8 cellular contexts compared by ENCODE assay signal in the genomic region with DNA sequence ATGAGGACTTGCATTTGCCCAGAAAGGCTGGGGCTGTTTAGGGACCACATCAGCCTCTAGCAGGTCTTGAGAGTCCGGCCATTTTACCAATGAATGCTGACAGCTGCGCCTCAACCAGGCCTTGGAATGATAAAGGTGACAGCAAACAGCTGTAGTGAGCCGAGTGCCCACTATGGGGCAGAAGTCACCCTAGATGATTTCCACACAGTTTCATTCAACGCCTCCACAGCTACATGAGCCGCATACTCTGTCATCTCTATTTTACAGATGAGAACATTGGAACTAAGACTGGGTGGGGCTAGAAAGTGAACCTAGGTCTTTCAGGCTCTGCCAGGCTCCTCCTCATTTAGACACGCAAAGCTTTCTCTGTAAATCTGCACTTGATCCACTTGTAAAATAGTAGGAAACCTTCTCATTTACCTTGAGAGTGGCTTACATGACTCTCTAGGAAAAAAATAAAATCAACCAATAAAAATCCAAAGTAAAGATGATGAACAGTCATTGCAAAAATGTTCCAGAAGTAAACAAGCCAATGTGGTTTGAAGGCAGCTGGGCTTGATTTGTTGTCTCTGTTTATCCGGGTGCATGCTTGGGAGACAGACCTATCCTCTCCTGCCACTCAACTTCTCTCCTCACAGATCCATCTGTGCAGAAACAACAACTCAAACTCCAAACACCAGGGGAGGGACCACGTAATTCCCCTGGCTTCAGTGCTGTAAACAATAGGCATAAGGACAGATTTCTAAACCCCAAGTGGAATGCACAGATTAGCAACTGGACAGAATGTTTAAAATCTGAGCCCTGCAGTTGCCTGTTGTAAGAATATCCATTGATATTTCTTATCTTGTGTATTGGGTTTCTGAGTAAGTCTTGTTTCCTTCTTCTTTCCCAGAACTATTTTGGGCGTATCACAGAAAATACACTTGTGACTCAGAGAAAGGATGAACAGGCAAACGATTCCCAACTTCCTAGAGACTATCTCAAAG. TPM values are rescaled to one million over a fixed set of nuclear protein-coding genes. Genes with fewer than 3 reads are reported as not detected.
DNase-seq lines count a peak whose midpoint lies in the region; ATAC-seq and TF ChIP-seq lines count a peak whose summit lies in the region.

No MANE protein-coding gene starts in this region.

- H2BK12ac ChIP-seq in trophoblast cell (ENCODE audit: low read length) = no peak overlapping the region

- H3K27me3 Mint-ChIP-seq in activated T-helper 1 cell treated with anti-CD3 and anti-CD28 coated beads, Interleukin-12 subunit alpha, Interleukin-12 subunit beta, Interleukin-2, Interleukin-4 antibody, amounts not matched to agents 30 ng/mL and 10 ng/mL and 1 ng/mL, durations not matched to agents 14 hours and 24 hours and 36 hours (ENCODE audit: insufficient read depth) = no peaks in the 10 kb centered on the region

- no peak overlapping the region for H3K23ac ChIP-seq in trophoblast cell (ENCODE audit: low read length)

- no peak overlapping the region for H3K9ac ChIP-seq in trophoblast cell (ENCODE audit: low read length)

- H4K8ac ChIP-seq in trophoblast cell (ENCODE audit: low read depth, low read length) = no peak overlapping the region

- DNase-seq in GM03348 (ENCODE audit: low spot score) (peak; percentile 69), NOMO-1 (lab: John Stamatoyannopoulos, UW; ENCODE audit: unreplicated experiment in 2 of 2) (peak; percentile 69 to 78), trophoblast cell (peak; percentile 83 to 84)
- peak; percentile 12 for DNase-seq in activated T-helper 1 cell treated with anti-CD3 and anti-CD28 coated beads, Interleukin-12 subunit alpha, Interleukin-12 subunit beta, Interleukin-2, Interleukin-4 antibody, amounts not matched to agents 30 ng/mL and 10 ng/mL and 1 ng/mL, durations not matched to agents 14 hours and 24 hours and 36 hours (ENCODE audit: low spot score)

- TF ChIP-seq CTCF in gastroesophageal sphincter (IDR thresholded peaks at IDR 0.05) = peak in 3 of 4 experiments; percentile 29 to 59 (median 39)

- 29 to 69% methylated on average over 6 to 8 of the region's 10 CpGs for WGBS in gastroesophageal sphincter (ENCODE audit: low coverage in 1 of 2), 2 donors
- WGBS in trophoblast cell (ENCODE audit: extremely low coverage, insufficient coverage, insufficient read length) = no CpG with 5 or more reads among the region's 10 CpGs

- no peak overlapping the region for H2AFZ ChIP-seq in trophoblast cell (ENCODE audit: insufficient read depth, low read length, poor library complexity)

- H3K14ac ChIP-seq in trophoblast cell (ENCODE audit: low read length) = no peak overlapping the region

- no peak overlapping the region for H3K4ac ChIP-seq in trophoblast cell (ENCODE audit: low read depth, low read length)

- no peak overlapping the region for H3K4me3 Mint-ChIP-seq in activated T-helper 1 cell treated with anti-CD3 and anti-CD28 coated beads, Interleukin-12 subunit alpha, Interleukin-12 subunit beta, Interleukin-2, Interleukin-4 antibody, amounts not matched to agents 30 ng/mL and 10 ng/mL and 1 ng/mL, durations not matched to agents 14 hours and 24 hours and 36 hours

- peaks cover 23% of the 10 kb centered on the region for H3K4me1 Mint-ChIP-seq in activated T-helper 1 cell treated with anti-CD3 and anti-CD28 coated beads, Interleukin-12 subunit alpha, Interleukin-12 subunit beta, Interleukin-2, Interleukin-4 antibody, amounts not matched to agents 30 ng/mL and 10 ng/mL and 1 ng/mL, durations not matched to agents 14 hours and 24 hours and 36 hours (ENCODE audit: low read depth)

- H3K4me1 ChIP-seq in gastroesophageal sphincter = peaks cover 0 to 14% (median 2%) of the 10 kb centered on the region in 3 donors
- peaks cover 0 to 2% of the 10 kb centered on the region in 2 experiments for H3K4me1 ChIP-seq in trophoblast cell (ENCODE audit: control insufficient read depth in 1 of 2, insufficient read depth in 2 of 2, low read length in 2 of 2)

- H3K4me3 ChIP-seq in gastroesophageal sphincter (no peak overlapping the region), trophoblast cell (ENCODE audit: low read depth, low read length) (no peak overlapping the region)

- no peaks in the 10 kb centered on the region for H3K79me1 ChIP-seq in trophoblast cell (ENCODE audit: low read length)

- no peak overlapping the region for H2BK5ac ChIP-seq in trophoblast cell (ENCODE audit: low read depth, low read length, poor library complexity)

- TF ChIP-seq EP300 in gastroesophageal sphincter (IDR thresholded peaks at IDR 0.05) = no peak

- peak; percentile 61 for ATAC-seq in HG02973 (IDR thresholded peaks at IDR 0.05; ENCODE audit: unreplicated experiment)
- peak; percentile 61 for ATAC-seq in gastroesophageal sphincter
- ATAC-seq in GM18502 (IDR thresholded peaks at IDR 0.05; ENCODE audit: poor library complexity, unreplicated experiment) = no peak
- no peak for ATAC-seq in HG03457 (IDR thresholded peaks at IDR 0.05; ENCODE audit: unreplicated experiment)

- peak overlapping the region; percentile 41 for H3K27ac Mint-ChIP-seq in activated T-helper 1 cell treated with anti-CD3 and anti-CD28 coated beads, Interleukin-12 subunit alpha, Interleukin-12 subunit beta, Interleukin-2, Interleukin-4 antibody, amounts not matched to agents 30 ng/mL and 10 ng/mL and 1 ng/mL, durations not matched to agents 14 hours and 24 hours and 36 hours

- no peak overlapping the region for H3K4me2 ChIP-seq in trophoblast cell (ENCODE audit: low read length)

- intact Hi-C loops in activated T-helper 1 cell treated with anti-CD3 and anti-CD28 coated beads, Interleukin-12 subunit alpha, Interleukin-12 subunit beta, Interleukin-2, Interleukin-4 antibody, amounts not matched to agents 30 ng/mL and 10 ng/mL and 1 ng/mL, durations not matched to agents 14 hours and 24 hours and 36 hours (cut with micrococcal nuclease) = loop anchor here (1.0 kb wide), 1 partner anchor 318 kb away; no protein-coding TSS in a partner anchor

- no peaks in the 10 kb centered on the region for H3K27me3 ChIP-seq in gastroesophageal sphincter
- H3K27me3 ChIP-seq in trophoblast cell (ENCODE audit: insufficient read depth, low read length) = no peaks in the 10 kb centered on the region

- no peak overlapping the region for H2AK5ac ChIP-seq in trophoblast cell (ENCODE audit: low read length)

- H3K79me2 ChIP-seq in trophoblast cell (ENCODE audit: control insufficient read depth, insufficient read depth, low read length, poor library complexity) = no peaks in the 10 kb centered on the region

- TF ChIP-seq POLR2A in gastroesophageal sphincter (IDR thresholded peaks at IDR 0.05) = no peak

- H2BK120ac ChIP-seq in trophoblast cell (ENCODE audit: insufficient read depth, low read length, poor library complexity) = no peak overlapping the region

- peaks cover 12% of the 10 kb centered on the region for H3K36me3 Mint-ChIP-seq in activated T-helper 1 cell treated with anti-CD3 and anti-CD28 coated beads, Interleukin-12 subunit alpha, Interleukin-12 subunit beta, Interleukin-2, Interleukin-4 antibody, amounts not matched to agents 30 ng/mL and 10 ng/mL and 1 ng/mL, durations not matched to agents 14 hours and 24 hours and 36 hours (ENCODE audit: low read depth)

- H4K12ac ChIP-seq in trophoblast cell (ENCODE audit: low read depth, low read length) = no peak overlapping the region

- H3K27ac ChIP-seq in gastroesophageal sphincter (peak overlapping the region in 3 of 4 donors; percentile 14 to 48 (median 22)), trophoblast cell (ENCODE audit: low read depth, low read length) (no peak overlapping the region)

- H3K18ac ChIP-seq in trophoblast cell (ENCODE audit: low read length) = no peak overlapping the region

- H3K36me3 ChIP-seq in gastroesophageal sphincter (peaks cover 0 to 86% of the 10 kb centered on the region in 2 donors), trophoblast cell (ENCODE audit: control insufficient read depth in 1 of 2, insufficient read depth in 2 of 2, low read length in 2 of 2) (peaks cover 11 to 23% of the 10 kb centered on the region in 2 experiments)

- no peaks in the 10 kb centered on the region for H3K9me3 Mint-ChIP-seq in activated T-helper 1 cell treated with anti-CD3 and anti-CD28 coated beads, Interleukin-12 subunit alpha, Interleukin-12 subunit beta, Interleukin-2, Interleukin-4 antibody, amounts not matched to agents 30 ng/mL and 10 ng/mL and 1 ng/mL, durations not matched to agents 14 hours and 24 hours and 36 hours

- H3K9me3 ChIP-seq in gastroesophageal sphincter = no peaks in the 10 kb centered on the region
- H3K9me3 ChIP-seq in trophoblast cell (ENCODE audit: insufficient read depth, low read depth, low read length) = no peaks in the 10 kb centered on the region

- H4K91ac ChIP-seq in trophoblast cell (ENCODE audit: low read depth, low read length) = no peak overlapping the region

RNA-seq across cellular contexts. Expression of a gene that starts 31.5 kb away (rescaled TPM):
- total RNA-seq in activated T-helper 1 cell treated with anti-CD3 and anti-CD28 coated beads, Interleukin-12 subunit alpha, Interleukin-12 subunit beta, Interleukin-2, Interleukin-4 antibody, amounts not matched to agents 30 ng/mL and 10 ng/mL and 1 ng/mL, durations not matched to agents 14 hours and 24 hours and 36 hours = not detected in 2 replicates
- under 1 TPM in 1 of 4 donors, not detected in 3; 0.54 TPM for total RNA-seq in gastroesophageal sphincter
- 0.03 and 0.06 TPM in 2 replicates for polyA plus RNA-seq in trophoblast cell (2013)

Comparison
In these comparisons a context has a peak if more than half of its experiments do, and no peak if none do; other contexts are left out.
1. DNase-seq: peak in every context shown above with its lines; median percentile 84 in trophoblast cell; 74 in NOMO-1; 69 in GM03348; 12 in activated T-helper 1 cell treated with anti-CD3 and anti-CD28 coated beads, Interleukin-12 subunit alpha, Interleukin-12 subunit beta, Interleukin-2, Interleukin-4 antibody, amounts not matched to agents 30 ng/mL and 10 ng/mL and 1 ng/mL, durations not matched to agents 14 hours and 24 hours and 36 hours.
2. ATAC-seq: peak in HG02973 (single experiment) and gastroesophageal sphincter (single experiment); none in GM18502 (single experiment) and HG03457 (single experiment).